14 cellular contexts compared by ENCODE assay signal in the genomic region with DNA sequence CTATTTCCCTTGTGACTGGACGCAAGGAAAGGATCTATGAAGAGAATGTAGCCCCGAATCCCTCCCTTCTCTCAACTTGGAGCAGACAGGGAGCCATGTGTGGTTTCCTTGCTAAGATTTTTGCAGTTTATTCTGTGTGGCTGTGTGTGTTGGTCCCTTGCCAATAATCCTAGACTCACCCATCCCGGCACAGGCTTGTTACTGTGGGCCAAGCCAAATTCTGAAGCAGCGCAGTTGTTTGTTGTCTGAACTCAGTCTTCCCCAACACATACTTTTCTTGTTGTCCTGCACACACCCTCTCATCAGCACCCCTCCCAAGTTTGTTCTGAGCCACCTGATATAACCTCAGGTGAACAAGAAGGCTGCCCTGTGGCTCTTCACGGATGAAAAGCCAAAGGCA.
A peak's percentile ranks its signal among the peaks of the same experiment; 100 is the strongest.
DNase-seq lines count a peak whose midpoint lies in the region; ATAC-seq and TF ChIP-seq lines count a peak whose summit lies in the region.
"Had no signal": no experiment of that assay in that cellular context is flagged by ENCODE, and none has a peak within 500 bp of the region (broad histone marks: within the 10 kb centered on the region; RNA-seq: fewer than 3 reads in every experiment).

No MANE protein-coding gene starts in this region.

- H3K4me3 ChIP-seq in cardiac fibroblast (replicated peaks in 1 of 2; ENCODE audit: low read depth in 2 of 2, low read length in 2 of 2) (no peak overlapping the region), PC-9 (no peak overlapping the region)

- no peaks in the 10 kb centered on the region for H3K4me1 ChIP-seq in PC-9 (replicated peaks; ENCODE audit: insufficient read depth)

- peaks cover 57% of the 10 kb centered on the region for H3K27me3 ChIP-seq in PC-9 (ENCODE audit: insufficient read depth, low read depth)

- DNase-seq in EH (ENCODE audit: low read depth) (peak; percentile 7), cardiac fibroblast (ENCODE audit: low read depth in 2 of 2) (peak; percentile 26 to 31), left ventricle myocardium superior (no peak), sciatic nerve (ENCODE audit: low spot score) (no peak), NCI-H146 treated with DMSO at 0.1 percent for 48 hours (lab: John Stamatoyannopoulos, UW; ENCODE audit: unreplicated experiment) (no peak), PC-9 (no peak)
- DNase-seq in activated naive CD4-positive, alpha-beta T cell treated with anti-CD3 and anti-CD28 coated beads, Interleukin-2, amount 50 U/mL, for 72 hours (ENCODE audit: low spot score in 2 of 2): no peak
- no peak for DNase-seq in activated CD4-positive, alpha-beta T cell treated with anti-CD3 and anti-CD28 coated beads, Interleukin-2, amount 50 U/mL, for 4 hours
- DNase-seq: activated CD4-positive, CD25-positive, alpha-beta regulatory T cell; amniotic stem cell; DMS53; glutamatergic neuron; T-helper 1 cell had no signal

- no peaks in the 10 kb centered on the region for H3K36me3 Mint-ChIP-seq in activated naive CD4-positive, alpha-beta T cell treated with anti-CD3 and anti-CD28 coated beads, Interleukin-2, amount 50 U/mL, for 72 hours

- H3F3A ChIP-seq in PC-9 (ENCODE audit: insufficient read depth, low read depth): no peaks in the 10 kb centered on the region

- TF ChIP-seq CTCF in cardiac fibroblast (IDR thresholded peaks at IDR 0.05; ENCODE audit: low read depth, low read length) (no peak), PC-9 (conservative IDR thresholded peaks at IDR 0.05) (no peak)

- POLR2A ChIA-PET in PC-9 (lab: Charles Lee; ENCODE audit: unreplicated experiment): no interaction called here

- no peaks in the 10 kb centered on the region for H3K9me3 Mint-ChIP-seq in activated naive CD4-positive, alpha-beta T cell treated with anti-CD3 and anti-CD28 coated beads, Interleukin-2, amount 50 U/mL, for 72 hours

- ATAC-seq in left ventricle myocardium superior (peak; percentile 60), sciatic nerve (peak; percentile 88)
- no peak for ATAC-seq in activated naive CD4-positive, alpha-beta T cell treated with anti-CD3 and anti-CD28 coated beads, Interleukin-2, amount 50 U/mL, for 72 hours
- ATAC-seq: Panc1 had no signal

- no TSS peak for BruUV-seq in PC-9 (replicated peaks; lab: Mats Ljungman, UMichigan)

- H4K20me1 ChIP-seq in PC-9 (ENCODE audit: insufficient read depth): no peaks in the 10 kb centered on the region

- intact Hi-C loops in left ventricle myocardium superior (cut with micrococcal nuclease) (no loop called here), sciatic nerve (cut with DNase I) (no loop called here), PC-9 (cut with micrococcal nuclease; ENCODE audit: unreplicated experiment) (loop anchor here (1.0 kb wide), 1 partner anchor 16 kb away; no protein-coding TSS in a partner anchor)

- no peak overlapping the region for H3K4me2 ChIP-seq in PC-9

- H3K79me2 ChIP-seq in PC-9 (ENCODE audit: low read depth): no peaks in the 10 kb centered on the region

- no peak overlapping the region for H3K27ac ChIP-seq in PC-9

- CTCF ChIA-PET in PC-9 (lab: Charles Lee): no interaction called here

- H3K27ac Mint-ChIP-seq in activated naive CD4-positive, alpha-beta T cell treated with anti-CD3 and anti-CD28 coated beads, Interleukin-2, amount 50 U/mL, for 72 hours: no peak overlapping the region

- no peak overlapping the region for H2AFZ ChIP-seq in PC-9

- no peaks in the 10 kb centered on the region for H3K36me3 ChIP-seq in PC-9 (ENCODE audit: low read depth)

- H3K9me2 ChIP-seq in PC-9 (ENCODE audit: insufficient read depth): no peaks in the 10 kb centered on the region

- no peaks in the 10 kb centered on the region for H3K9me3 ChIP-seq in PC-9 (ENCODE audit: insufficient read depth, low read depth)

Comparison
In these comparisons a context has a peak if more than half of its experiments do, and no peak if none do; other contexts are left out.
1. DNase-seq: peak in EH (single experiment) and cardiac fibroblast (2 of 2); none in left ventricle myocardium superior (single experiment), sciatic nerve (single experiment), activated naive CD4-positive, alpha-beta T cell treated with anti-CD3 and anti-CD28 coated beads, Interleukin-2, amount 50 U/mL, for 72 hours (0 of 2), NCI-H146 treated with DMSO at 0.1 percent for 48 hours (single experiment), PC-9 (0 of 2) and activated CD4-positive, alpha-beta T cell treated with anti-CD3 and anti-CD28 coated beads, Interleukin-2, amount 50 U/mL, for 4 hours (0 of 2).
2. ATAC-seq: peak in left ventricle myocardium superior (single experiment) and sciatic nerve (single experiment); none in activated naive CD4-positive, alpha-beta T cell treated with anti-CD3 and anti-CD28 coated beads, Interleukin-2, amount 50 U/mL, for 72 hours (0 of 2).